ENCODE assay signal across 3 cellular contexts in the genomic region with DNA sequence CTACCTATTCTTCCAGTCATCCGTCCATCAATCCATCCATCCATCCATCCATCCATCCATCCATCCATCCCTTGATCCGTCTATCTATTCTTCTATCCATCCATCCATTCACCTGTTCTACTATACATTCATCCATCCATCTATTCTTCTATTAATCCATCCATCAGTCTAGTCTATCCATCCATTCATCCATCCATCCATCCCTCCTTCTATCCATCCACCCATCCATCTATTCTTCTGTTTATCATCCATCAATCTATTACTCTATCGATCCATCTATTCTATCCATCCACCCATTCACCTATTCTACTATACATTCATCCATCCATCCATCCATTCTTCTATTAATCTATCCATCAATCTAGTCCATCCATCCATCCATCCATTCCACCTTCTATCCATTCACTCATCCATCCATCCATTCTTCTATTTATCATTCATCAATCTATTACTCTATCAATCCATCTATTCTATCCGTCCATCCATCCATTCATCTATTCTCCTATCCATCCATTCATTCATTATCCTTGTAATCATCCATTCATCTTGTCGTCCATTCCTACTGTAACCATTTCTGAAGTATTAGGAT.
A peak's percentile ranks its signal among the peaks of the same experiment; 100 is the strongest.
TF ChIP-seq lines count a peak whose summit lies in the region.

No MANE protein-coding gene starts in this region.

TF ChIP-seq in HepG2, 621 proteins besides CTCF, POLR2A, EP300 and RAD21:
- no peak for TF ChIP-seq PRPF4 (IDR thresholded peaks at IDR 0.05; ENCODE audit: low read depth, low read length, poor library complexity, severe bottlenecking)
- TF ChIP-seq FOXA1 (IDR thresholded peaks at IDR 0.05): 0 out of 2 replicates have a peak, but pooled peaks have one; percentile 4
- no peak for TF ChIP-seq FOXA1 (CRISPR knock-in tag; IDR thresholded peaks at IDR 0.05)
- no peak for TF ChIP-seq HES4 (CRISPR knock-in tag; IDR thresholded peaks at IDR 0.05; ENCODE audit: borderline replicate concordance)

TF ChIP-seq in HEK293, 187 proteins besides CTCF, POLR2A, EP300 and RAD21:
- TF ChIP-seq ZNF776 (tag by site-specific recombination; IDR thresholded peaks at IDR 0.05; ENCODE audit: borderline replicate concordance) (0 out of 2 replicates have a peak, but pooled peaks have one; percentile 37), ZBTB17 (tag by site-specific recombination; IDR thresholded peaks at IDR 0.05) (peak; percentile 91), ZNF555 (tag by site-specific recombination; conservative IDR thresholded peaks at IDR 0.05) (no peak), ZNF48 (tag by site-specific recombination; IDR thresholded peaks at IDR 0.05) (no peak), ZNF366 (tag by site-specific recombination; conservative IDR thresholded peaks at IDR 0.05) (peak; percentile 97), ZFP69B (tag by site-specific recombination; IDR thresholded peaks at IDR 0.05) (no peak)

TF ChIP-seq in H1, 55 proteins besides CTCF, POLR2A, EP300 and RAD21:
- no peak for TF ChIP-seq SP1 (IDR thresholded peaks at IDR 0.05; ENCODE audit: low read depth, low read length)
- no peak for TF ChIP-seq USF2 (IDR thresholded peaks at IDR 0.05; ENCODE audit: low read length)
- TF ChIP-seq HDAC6 (IDR thresholded peaks at IDR 0.05; ENCODE audit: low read depth, low read length): no peak
- TF ChIP-seq RBBP5 (IDR thresholded peaks at IDR 0.05; ENCODE audit: borderline replicate concordance, low read depth, low read length): no peak
- no peak for TF ChIP-seq RNF2 (IDR thresholded peaks at IDR 0.05; ENCODE audit: borderline replicate concordance, low read depth, low read length, missing control alignments, poor library complexity, severe bottlenecking)
- no peak for TF ChIP-seq SP4 (IDR thresholded peaks at IDR 0.05; ENCODE audit: low read length)
- TF ChIP-seq CREB1 (IDR thresholded peaks at IDR 0.05): no peak
- TF ChIP-seq TBP (IDR thresholded peaks at IDR 0.05; ENCODE audit: low read depth, low read length): no peak
- TF ChIP-seq GTF2F1 (IDR thresholded peaks at IDR 0.05; ENCODE audit: borderline replicate concordance, low read depth, low read length): no peak
- TF ChIP-seq KDM4A (IDR thresholded peaks at IDR 0.05; ENCODE audit: low read depth, low read length, severe bottlenecking): no peak
- TF ChIP-seq JUN (IDR thresholded peaks at IDR 0.05; ENCODE audit: low read depth, low read length): no peak
- TF ChIP-seq MAFK (IDR thresholded peaks at IDR 0.05; ENCODE audit: low read depth, low read length): no peak
